ENCODE assay signal across 14 cellular contexts in genomic region chr3:128761392-128761791, GRCh38.
"Had no signal": no experiment of that assay in that cellular context is flagged by ENCODE, and none has a peak within 500 bp of the region (broad histone marks: within the 10 kb centered on the region; RNA-seq: fewer than 3 reads in every experiment).

No MANE protein-coding gene starts in this region.

- H2AFZ ChIP-seq: neural progenitor cell had no signal

- H3K9me3 Mint-ChIP-seq: activated T-helper 1 cell treated with anti-CD3 and anti-CD28 coated beads, Interleukin-12 subunit alpha, Interleukin-12 subunit beta, Interleukin-2, Interleukin-4 antibody, amounts not matched to agents 30 ng/mL and 10 ng/mL and 1 ng/mL, durations not matched to agents 14 hours and 24 hours and 36 hours; central memory CD8-positive, alpha-beta T cell; T-helper 2 cell treated with Interferon-gamma antibody and Interleukin-4, amounts not matched to agents 5 μg/mL and 100 μg/mL, for 36 hours had no signal

- H3K4me2 ChIP-seq: neural progenitor cell had no signal

- H3K9me3 ChIP-seq: body of pancreas, colonic mucosa, ovary, sigmoid colon had no signal

- ATAC-seq: body of pancreas; stimulated activated naive B cell treated with anti-CD40 and anti-IgM and Interleukin-4, amounts not matched to agents 10 μg/mL and 1 μg/mL and 100 μg/mL, for 72 hours had no signal

- H3K27ac Mint-ChIP-seq: activated T-helper 1 cell treated with anti-CD3 and anti-CD28 coated beads, Interleukin-12 subunit alpha, Interleukin-12 subunit beta, Interleukin-2, Interleukin-4 antibody, amounts not matched to agents 30 ng/mL and 10 ng/mL and 1 ng/mL, durations not matched to agents 14 hours and 24 hours and 36 hours; neural progenitor cell; stimulated activated naive B cell treated with anti-CD40 and anti-IgM and Interleukin-4, amounts not matched to agents 10 μg/mL and 1 μg/mL and 100 μg/mL, for 72 hours; T-helper 2 cell treated with Interferon-gamma antibody and Interleukin-4, amounts not matched to agents 5 μg/mL and 100 μg/mL, for 36 hours had no signal

- H3K4me1 Mint-ChIP-seq: neural progenitor cell had no signal

- H3K4me3 Mint-ChIP-seq: activated T-helper 1 cell treated with anti-CD3 and anti-CD28 coated beads, Interleukin-12 subunit alpha, Interleukin-12 subunit beta, Interleukin-2, Interleukin-4 antibody, amounts not matched to agents 30 ng/mL and 10 ng/mL and 1 ng/mL, durations not matched to agents 14 hours and 24 hours and 36 hours; central memory CD8-positive, alpha-beta T cell; neural progenitor cell; stimulated activated naive B cell treated with anti-CD40 and anti-IgM and Interleukin-4, amounts not matched to agents 10 μg/mL and 1 μg/mL and 100 μg/mL, for 72 hours; T-helper 2 cell treated with Interferon-gamma antibody and Interleukin-4, amounts not matched to agents 5 μg/mL and 100 μg/mL, for 36 hours had no signal

- H3K27ac ChIP-seq: body of pancreas, colonic mucosa, neural progenitor cell, ovary had no signal

- H3K27me3 Mint-ChIP-seq: central memory CD8-positive, alpha-beta T cell; stimulated activated naive B cell treated with anti-CD40 and anti-IgM and Interleukin-4, amounts not matched to agents 10 μg/mL and 1 μg/mL and 100 μg/mL, for 72 hours had no signal

- H3K4me3 ChIP-seq: body of pancreas, colonic mucosa, neural progenitor cell, ovary, sigmoid colon had no signal

- DNase-seq: activated CD4-positive, alpha-beta T cell treated with anti-CD3 and anti-CD28 coated beads, Interleukin-2, amount 50 U/mL, for 4 hours; activated naive CD4-positive, alpha-beta T cell; body of pancreas; colonic mucosa; foreskin melanocyte; kidney glomerular epithelial cell; ovary; sigmoid colon; stimulated activated naive B cell treated with anti-CD40 and anti-IgM and Interleukin-4, amounts not matched to agents 10 μg/mL and 1 μg/mL and 100 μg/mL, for 72 hours; SW 1271 had no signal

- H3K4me1 ChIP-seq: colonic mucosa, neural progenitor cell had no signal

- H3K36me3 ChIP-seq: colonic mucosa, neural progenitor cell, ovary had no signal

- H3K27me3 ChIP-seq: body of pancreas, colonic mucosa, neural progenitor cell, ovary, sigmoid colon had no signal
